Comparison of ENCODE assay signal across 12 cellular contexts in the genomic region with DNA sequence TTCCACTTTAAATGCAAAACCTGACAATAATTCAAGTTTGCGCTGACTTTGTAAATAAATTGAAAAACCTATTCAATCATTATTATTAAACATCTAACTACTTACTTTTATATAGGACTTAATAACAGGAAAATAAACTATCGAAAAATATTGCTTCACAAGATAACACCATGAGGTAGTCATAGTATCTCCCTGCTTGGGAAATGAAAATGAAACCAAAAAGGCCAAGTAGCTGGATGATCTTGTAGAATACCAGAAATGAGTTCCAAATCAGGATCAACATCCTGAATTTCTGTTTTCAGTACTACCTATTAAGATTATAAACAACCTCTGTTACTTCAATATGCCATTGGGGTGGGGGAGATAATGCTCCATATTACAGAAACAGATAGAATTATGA. TPM values are rescaled to one million over a fixed set of nuclear protein-coding genes. Genes with fewer than 3 reads are reported as not detected.
DNase-seq lines count a peak whose midpoint lies in the region; ATAC-seq, FAIRE-seq and TF ChIP-seq lines count a peak whose summit lies in the region.
"Had no signal": no experiment of that assay in that cellular context is flagged by ENCODE, and none has a peak within 500 bp of the region (broad histone marks: within the 10 kb centered on the region; RNA-seq: fewer than 3 reads in every experiment).

No MANE protein-coding gene starts in this region.

- H3K9ac ChIP-seq in astrocyte (ENCODE audit: low read length), result no peak overlapping the region

- no peak overlapping the region for H3K4me3 Mint-ChIP-seq in astrocyte (ENCODE audit: unreplicated experiment)
- peak overlapping the region in 1 of 7 donors; percentile 11 for H3K4me3 Mint-ChIP-seq in CD8-positive, alpha-beta memory T cell
- H3K4me3 Mint-ChIP-seq: activated B cell treated with CpG ODN at 0.5 μM for 24 hours had no signal

- peak; percentile 55 for ATAC-seq in HG02852 (IDR thresholded peaks at IDR 0.05; ENCODE audit: unreplicated experiment)
- ATAC-seq in HG02571 (IDR thresholded peaks at IDR 0.05; ENCODE audit: unreplicated experiment), result no peak
- ATAC-seq in HG02870 (IDR thresholded peaks at IDR 0.05; ENCODE audit: unreplicated experiment), result no peak

- H3K36me3 Mint-ChIP-seq in astrocyte (ENCODE audit: low read depth, unreplicated experiment), result peaks cover 8% of the 10 kb centered on the region
- peaks cover 10 to 63% (median 18%) of the 10 kb centered on the region in 3 donors for H3K36me3 Mint-ChIP-seq in CD8-positive, alpha-beta memory T cell

- no peaks in the 10 kb centered on the region for H3K9me3 ChIP-seq in astrocyte (ENCODE audit: insufficient read depth, low read depth, low read length)
- no peaks in the 10 kb centered on the region for H3K9me3 ChIP-seq in CD8-positive, alpha-beta memory T cell (ENCODE audit: low read length)
- H3K9me3 ChIP-seq: tibial nerve had no signal

- H3K79me2 ChIP-seq in astrocyte (ENCODE audit: insufficient read depth, low read length), result no peaks in the 10 kb centered on the region

- POLR2A ChIA-PET in CD8-positive, alpha-beta memory T cell (lab: Charles Lee), result interaction anchor here (0.6 kb wide), 1 partner anchor 80 kb away, joined by 3 read pairs; no protein-coding TSS in a partner anchor

- no peak for FAIRE-seq in astrocyte (lab: Jason Lieb, UNC)
- FAIRE-seq: GM12892 had no signal

- H3K27ac Mint-ChIP-seq in astrocyte (ENCODE audit: unreplicated experiment), result peak overlapping the region; percentile 81
- peak overlapping the region in 1 of 8 donors; percentile 10 for H3K27ac Mint-ChIP-seq in CD8-positive, alpha-beta memory T cell
- H3K27ac Mint-ChIP-seq: activated B cell treated with CpG ODN at 0.5 μM for 24 hours had no signal

- no peaks in the 10 kb centered on the region for H3K9me3 Mint-ChIP-seq in astrocyte (ENCODE audit: unreplicated experiment)
- no peaks in the 10 kb centered on the region for H3K9me3 Mint-ChIP-seq in CD8-positive, alpha-beta memory T cell
- H3K9me3 Mint-ChIP-seq: activated B cell treated with CpG ODN at 0.5 μM for 24 hours had no signal

- H3K4me1 ChIP-seq in astrocyte (ENCODE audit: insufficient read depth, low read length), result no peaks in the 10 kb centered on the region
- H3K4me1 ChIP-seq in CD8-positive, alpha-beta memory T cell (ENCODE audit: insufficient read depth, low read length), result peaks cover 6% of the 10 kb centered on the region

- H3K27ac ChIP-seq in astrocyte (ENCODE audit: low read depth, low read length), result no peak overlapping the region
- H3K27ac ChIP-seq in CD8-positive, alpha-beta memory T cell (ENCODE audit: low read depth, low read length), result no peak overlapping the region
- H3K27ac ChIP-seq: tibial nerve had no signal

- peaks cover 2% of the 10 kb centered on the region for H4K20me1 ChIP-seq in astrocyte (ENCODE audit: insufficient read depth, low read length)

- H3K4me2 ChIP-seq in astrocyte (ENCODE audit: low read length), result no peak overlapping the region

- peaks cover 1% of the 10 kb centered on the region for H3K36me3 ChIP-seq in astrocyte (ENCODE audit: insufficient read depth, low read length)
- H3K36me3 ChIP-seq in kidney epithelial cell (ENCODE audit: control insufficient read depth, insufficient read depth, low read length), result no peaks in the 10 kb centered on the region
- peaks cover 5% of the 10 kb centered on the region for H3K36me3 ChIP-seq in CD8-positive, alpha-beta memory T cell (ENCODE audit: insufficient read depth, low read length)

- no peak for TF ChIP-seq CTCF in AG10803 (conservative IDR thresholded peaks at IDR 0.05; ENCODE audit: low read length)
- TF ChIP-seq CTCF in astrocyte (IDR thresholded peaks at IDR 0.05; ENCODE audit: insufficient read depth, low read depth, low read length), result no peak
- no peak for TF ChIP-seq CTCF in kidney epithelial cell (IDR thresholded peaks at IDR 0.05; ENCODE audit: insufficient read depth, low read length, poor library complexity, severe bottlenecking)

- CTCF ChIA-PET in CD8-positive, alpha-beta memory T cell (lab: Charles Lee), result no interaction called here

- DNase-seq in AG10803 (ENCODE audit: low read depth) (peak; percentile 30), astrocyte (ENCODE audit: low read depth) (no peak), kidney epithelial cell (ENCODE audit: low read depth) (peak; percentile 2), Ammon's horn (ENCODE audit: low spot score) (no peak)
- no peak for DNase-seq in CD8-positive, alpha-beta memory T cell
- DNase-seq: activated B cell treated with CpG ODN at 0.5 μM for 24 hours, COR-L47 had no signal

- no peak overlapping the region for H2AFZ ChIP-seq in astrocyte (ENCODE audit: low read depth, low read length)

- H3K27me3 Mint-ChIP-seq in astrocyte (ENCODE audit: low read depth, unreplicated experiment), result no peaks in the 10 kb centered on the region
- H3K27me3 Mint-ChIP-seq in CD8-positive, alpha-beta memory T cell, result no peaks in the 10 kb centered on the region
- H3K27me3 Mint-ChIP-seq: activated B cell treated with CpG ODN at 0.5 μM for 24 hours had no signal

- H3K4me1 Mint-ChIP-seq in astrocyte (ENCODE audit: low read depth, unreplicated experiment), result peaks cover 4% of the 10 kb centered on the region
- peaks cover 26 to 30% (median 27%) of the 10 kb centered on the region in 3 donors for H3K4me1 Mint-ChIP-seq in CD8-positive, alpha-beta memory T cell
- H3K4me1 Mint-ChIP-seq: activated B cell treated with CpG ODN at 0.5 μM for 24 hours had no signal

- H3K4me3 ChIP-seq in AG10803 (ENCODE audit: low read length) (no peak overlapping the region), astrocyte (ENCODE audit: insufficient read depth, low read depth, low read length) (no peak overlapping the region), kidney epithelial cell (ENCODE audit: low read depth, low read length) (no peak overlapping the region)
- no peak overlapping the region for H3K4me3 ChIP-seq in CD8-positive, alpha-beta memory T cell (ENCODE audit: low read length)
- H3K4me3 ChIP-seq: tibial nerve had no signal

- H3K27me3 ChIP-seq in astrocyte (ENCODE audit: insufficient read depth, low read length), result no peaks in the 10 kb centered on the region
- no peaks in the 10 kb centered on the region for H3K27me3 ChIP-seq in kidney epithelial cell (ENCODE audit: control insufficient read depth, insufficient read depth, low read length)
- H3K27me3 ChIP-seq in CD8-positive, alpha-beta memory T cell (ENCODE audit: insufficient read depth, low read length, poor library complexity, severe bottlenecking), result no peaks in the 10 kb centered on the region
- H3K27me3 ChIP-seq: tibial nerve had no signal

RNA-seq across cellular contexts. Expression of a gene that starts 58.9 kb away (rescaled TPM):
- total RNA-seq in astrocyte (38.2 and 40.6 TPM in 2 replicates), kidney epithelial cell (28.9 and 32.7 TPM in 2 replicates)
- 10 to 100 TPM; 25.0 to 27.9 TPM for total RNA-seq in CD8-positive, alpha-beta memory T cell
- polyA plus RNA-seq in CD8-positive, alpha-beta memory T cell, result 57.3 TPM

Comparison
In these comparisons a context has a peak if more than half of its experiments do, and no peak if none do; other contexts are left out.
1. DNase-seq: peak in AG10803 (single experiment) and kidney epithelial cell (single experiment); none in astrocyte (single experiment), Ammon's horn (single experiment) and CD8-positive, alpha-beta memory T cell (0 of 5).